Comparison of ENCODE assay signal across 8 cellular contexts in the genomic region with DNA sequence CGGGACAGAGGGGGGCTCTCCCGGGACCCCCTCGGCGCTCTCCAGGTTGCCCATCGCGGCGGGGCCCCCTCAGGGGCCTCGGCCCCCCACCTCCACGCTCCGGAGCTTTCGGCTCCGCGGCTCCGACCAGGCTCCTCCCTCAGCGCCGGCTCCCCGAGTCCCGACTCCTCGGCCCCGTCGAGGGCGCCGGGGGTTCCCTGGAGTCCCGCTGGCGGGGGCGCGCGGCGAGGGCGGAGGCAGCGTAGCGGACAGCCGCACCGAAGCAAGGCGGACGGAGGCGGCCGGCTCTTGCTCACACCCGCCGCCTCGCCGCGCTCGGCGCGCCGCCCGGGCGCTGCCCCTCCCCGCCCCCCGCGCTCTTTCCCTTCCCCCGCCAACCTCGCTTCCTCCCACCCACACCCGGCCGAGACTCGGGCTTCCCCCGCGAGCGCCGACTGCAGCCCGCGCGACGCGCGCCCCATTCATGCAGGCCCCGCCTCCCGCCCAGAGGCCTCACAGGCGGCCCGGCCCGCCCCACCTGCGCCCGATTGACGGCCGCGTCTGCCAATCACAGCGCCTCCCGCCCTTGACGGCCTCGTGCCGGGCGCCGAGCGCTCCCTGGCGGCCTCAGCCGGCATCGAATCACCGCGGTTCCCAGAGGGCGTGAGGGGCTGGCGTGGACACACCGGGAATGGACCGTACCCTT. TPM values are rescaled to one million over a fixed set of nuclear protein-coding genes. Genes with fewer than 3 reads are reported as not detected.
DNase-seq lines count a peak whose midpoint lies in the region; ATAC-seq and TF ChIP-seq lines count a peak whose summit lies in the region.

A gene with protein sequence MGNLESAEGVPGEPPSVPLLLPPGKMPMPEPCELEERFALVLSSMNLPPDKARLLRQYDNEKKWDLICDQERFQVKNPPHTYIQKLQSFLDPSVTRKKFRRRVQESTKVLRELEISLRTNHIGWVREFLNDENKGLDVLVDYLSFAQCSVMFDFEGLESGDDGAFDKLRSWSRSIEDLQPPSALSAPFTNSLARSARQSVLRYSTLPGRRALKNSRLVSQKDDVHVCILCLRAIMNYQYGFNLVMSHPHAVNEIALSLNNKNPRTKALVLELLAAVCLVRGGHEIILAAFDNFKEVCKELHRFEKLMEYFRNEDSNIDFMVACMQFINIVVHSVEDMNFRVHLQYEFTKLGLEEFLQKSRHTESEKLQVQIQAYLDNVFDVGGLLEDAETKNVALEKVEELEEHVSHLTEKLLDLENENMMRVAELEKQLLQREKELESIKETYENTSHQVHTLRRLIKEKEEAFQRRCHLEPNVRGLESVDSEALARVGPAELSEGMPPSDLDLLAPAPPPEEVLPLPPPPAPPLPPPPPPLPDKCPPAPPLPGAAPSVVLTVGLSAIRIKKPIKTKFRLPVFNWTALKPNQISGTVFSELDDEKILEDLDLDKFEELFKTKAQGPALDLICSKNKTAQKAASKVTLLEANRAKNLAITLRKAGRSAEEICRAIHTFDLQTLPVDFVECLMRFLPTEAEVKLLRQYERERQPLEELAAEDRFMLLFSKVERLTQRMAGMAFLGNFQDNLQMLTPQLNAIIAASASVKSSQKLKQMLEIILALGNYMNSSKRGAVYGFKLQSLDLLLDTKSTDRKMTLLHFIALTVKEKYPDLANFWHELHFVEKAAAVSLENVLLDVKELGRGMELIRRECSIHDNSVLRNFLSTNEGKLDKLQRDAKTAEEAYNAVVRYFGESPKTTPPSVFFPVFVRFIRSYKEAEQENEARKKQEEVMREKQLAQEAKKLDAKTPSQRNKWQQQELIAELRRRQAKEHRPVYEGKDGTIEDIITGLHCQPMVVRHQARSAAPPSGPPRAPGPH (minus strand): TSS at position 279 of the 685 bp plus-strand sequence. CDS start 225 bp downstream, at position 54.

- H3K27ac ChIP-seq in GM23338 (ENCODE audit: low read depth) (peak within 1 kb of the TSS; percentile 63; the same call in 1 of the 2 replicates), fibroblast of lung (ENCODE audit: insufficient read depth, low read length) (peak within 1 kb of the TSS; percentile 78)

- H3K27me3 Mint-ChIP-seq in GM23338 (ENCODE audit: insufficient read depth, low read depth, poor library complexity), result peaks cover 25% of the 10 kb centered on the region
- peaks cover 5 to 21% of the 10 kb centered on the region in 2 donors for H3K27me3 Mint-ChIP-seq in natural killer cell (ENCODE audit: low read depth in 2 of 2)

- H3K27ac Mint-ChIP-seq in GM23338 (no peak within 1 kb of the TSS; the same call in 1 of the 2 replicates), natural killer cell (peak within 1 kb of the TSS; percentile 84 to 86)

- no peaks in the 10 kb centered on the region; the same call in 2 of the 3 replicates for H3K9me3 Mint-ChIP-seq in GM23338
- H3K9me3 Mint-ChIP-seq in natural killer cell, result no peaks in the 10 kb centered on the region

- H3K9me2 ChIP-seq in GM23338 (ENCODE audit: insufficient read depth), result peaks cover 4% of the 10 kb centered on the region; the same call in 1 of the 2 replicates

- intact Hi-C loops in natural killer cell (cut with micrococcal nuclease), result loop anchor here (1.0 to 2.0 kb wide), 3 partner anchors 35 to 70 kb away; no protein-coding TSS in a partner anchor

- ATAC-seq in GM23338 (peak; percentile 84), natural killer cell (peak; percentile 87 to 98 (median 91))

- peak within 1 kb of the TSS; percentile 80 for H3K9ac ChIP-seq in fibroblast of lung (ENCODE audit: insufficient read depth, low read length)

- DNase-seq in EH (ENCODE audit: low read depth), result peak; percentile 96
- peak; percentile 96 for DNase-seq in GM23338 (ENCODE audit: low spot score)
- peak; percentile 93 for DNase-seq in LHCN-M2 (ENCODE audit: low read depth)
- peak; percentile 94 for DNase-seq in RKO (ENCODE audit: low spot score)
- DNase-seq in activated T-helper 1 cell treated with anti-CD3 and anti-CD28 coated beads, Interleukin-2, amount 50 U/mL, for 16 hours (ENCODE audit: low read depth in 1 of 2, low spot score in 1 of 2), result peak; percentile 97 to 99
- peak; percentile 94 to 96 for DNase-seq in fibroblast of lung (ENCODE audit: low read depth in 2 of 2)
- peak; percentile 99 for DNase-seq in natural killer cell
- peak; percentile 98 for DNase-seq in stimulated activated naive CD4-positive, alpha-beta T cell treated with Interleukin-2 at 50 U/mL for 16 hours (lab: John Stamatoyannopoulos, UW)

- H3K4me1 ChIP-seq in GM23338 (ENCODE audit: insufficient read depth), result peaks cover 35% of the 10 kb centered on the region
- peaks cover 12% of the 10 kb centered on the region for H3K4me1 ChIP-seq in fibroblast of lung (ENCODE audit: control insufficient read depth, extremely low read depth, insufficient read depth, low read length)

- peak within 1 kb of the TSS; percentile 91 for H3K4me3 Mint-ChIP-seq in GM23338
- H3K4me3 Mint-ChIP-seq in natural killer cell, result peak within 1 kb of the TSS; percentile 93

- H3K79me2 ChIP-seq in GM23338 (replicated peaks; ENCODE audit: insufficient read depth), result peaks cover 44% of the 10 kb centered on the region
- H3K79me2 ChIP-seq in fibroblast of lung (ENCODE audit: control insufficient read depth, insufficient read depth, low read length), result peaks cover 32% of the 10 kb centered on the region

- TF ChIP-seq CTCF in GM23338 (conservative IDR thresholded peaks at IDR 0.05; ENCODE audit: low read depth in 2 of 2) (peak; percentile 84 to 96), fibroblast of lung (conservative IDR thresholded peaks at IDR 0.05 in 1 of 2, IDR thresholded peaks at IDR 0.05 in 1 of 2; ENCODE audit: low read depth in 1 of 2, low read length in 2 of 2) (peak; percentile 68 to 91), natural killer cell (IDR thresholded peaks at IDR 0.05) (peak; percentile 97)

- H3K4me1 Mint-ChIP-seq in GM23338 (peaks cover 38% of the 10 kb centered on the region), natural killer cell (peaks cover 42 to 47% of the 10 kb centered on the region in 2 donors)

- H3K4me2 ChIP-seq in GM23338 (peak within 1 kb of the TSS; percentile 82), fibroblast of lung (ENCODE audit: extremely low read depth, insufficient read depth, low read length) (peak within 1 kb of the TSS; percentile 93)

- H3K36me3 Mint-ChIP-seq in GM23338 (ENCODE audit: low read depth) (no peaks in the 10 kb centered on the region; the same call in 2 of the 3 replicates), natural killer cell (no peaks in the 10 kb centered on the region)

- no peaks in the 10 kb centered on the region for H3F3A ChIP-seq in GM23338 (replicated peaks; ENCODE audit: low read depth)

- H4K20me1 ChIP-seq in GM23338 (replicated peaks; ENCODE audit: insufficient read depth) (peaks cover 10% of the 10 kb centered on the region; the same call in 1 of the 2 replicates), fibroblast of lung (ENCODE audit: control insufficient read depth, extremely low read depth, insufficient read depth, low read length) (no peaks in the 10 kb centered on the region)

- H2AFZ ChIP-seq in GM23338 (no peak within 1 kb of the TSS), fibroblast of lung (ENCODE audit: low read length) (peak within 1 kb of the TSS; percentile 72)

- H3K27me3 ChIP-seq in GM23338 (ENCODE audit: insufficient read depth) (peaks cover 23% of the 10 kb centered on the region), fibroblast of lung (ENCODE audit: control insufficient read depth, insufficient read depth, low read length) (peaks cover 11% of the 10 kb centered on the region)

- H3K36me3 ChIP-seq in GM23338 (ENCODE audit: insufficient read depth), result no peaks in the 10 kb centered on the region
- no peaks in the 10 kb centered on the region for H3K36me3 ChIP-seq in fibroblast of lung (ENCODE audit: control insufficient read depth, insufficient read depth, low read length)

- no peaks in the 10 kb centered on the region for H3K9me3 ChIP-seq in fibroblast of lung (ENCODE audit: control insufficient read depth, insufficient read depth, low read depth, low read length)

- peak within 1 kb of the TSS; percentile 96 for H3K4me3 ChIP-seq in GM23338
- peak within 1 kb of the TSS; percentile 71 to 86 (median 78) for H3K4me3 ChIP-seq in fibroblast of lung (replicated peaks in 1 of 4; ENCODE audit: control extremely low read depth in 1 of 4, insufficient read depth in 1 of 4, low read depth in 3 of 4, low read length in 4 of 4)

TF ChIP-seq in GM23338, 12 proteins besides CTCF, POLR2A, EP300 and RAD21 (continues in another document):
- TF ChIP-seq POLR2AphosphoS5 (IDR thresholded peaks at IDR 0.05; ENCODE audit: low read depth) (peak; percentile 64), EZH2 (IDR thresholded peaks at IDR 0.05; ENCODE audit: low read depth, unreplicated experiment) (no peak), NANOG (IDR thresholded peaks at IDR 0.05; ENCODE audit: borderline replicate concordance) (no peak), CREB1 (CRISPR knock-in tag; IDR thresholded peaks at IDR 0.05; ENCODE audit: low read depth) (peak; percentile 78)

RNA-seq across cellular contexts. Expression of the gene that starts here (rescaled TPM):
- 17.8 and 32.6 TPM in 2 replicates for total RNA-seq in GM23338 (2014; rRNA removed; shearing (Covaris generic))
- polyA plus RNA-seq in GM23338 (2016; fragmentation: Nextera tagmentation; extraction: Ambion mirVana) (8.7 and 10.5 TPM in 2 replicates), fibroblast of lung (13.6 and 15.0 TPM in 2 replicates)
- total RNA-seq in LHCN-M2 (2014; rRNA removed) (35.5 and 36.5 TPM in 2 replicates), fibroblast of lung (17.2 and 22.5 TPM in 2 replicates), natural killer cell (10 to 100 TPM; 54.2 to 82.6 (median 58.7) TPM)
- polyA plus RNA-seq in LHCN-M2 (2012), result 15.7 TPM
- polyA plus RNA-seq in fibroblast of lung (2012), result 11.2 and 12.9 TPM in 2 replicates
- 44.6 and 47.4 TPM in 2 replicates for polyA minus RNA-seq in fibroblast of lung (ENCODE audit: low replicate concordance)

Comparison
In these comparisons a context has a peak if more than half of its experiments do, and no peak if none do; other contexts are left out.
1. Peak in every context shown above with its lines: DNase-seq, ATAC-seq, H3K4me3 ChIP-seq and H3K27ac ChIP-seq.